ENCODE assay signal across 10 cellular contexts in the genomic region with DNA sequence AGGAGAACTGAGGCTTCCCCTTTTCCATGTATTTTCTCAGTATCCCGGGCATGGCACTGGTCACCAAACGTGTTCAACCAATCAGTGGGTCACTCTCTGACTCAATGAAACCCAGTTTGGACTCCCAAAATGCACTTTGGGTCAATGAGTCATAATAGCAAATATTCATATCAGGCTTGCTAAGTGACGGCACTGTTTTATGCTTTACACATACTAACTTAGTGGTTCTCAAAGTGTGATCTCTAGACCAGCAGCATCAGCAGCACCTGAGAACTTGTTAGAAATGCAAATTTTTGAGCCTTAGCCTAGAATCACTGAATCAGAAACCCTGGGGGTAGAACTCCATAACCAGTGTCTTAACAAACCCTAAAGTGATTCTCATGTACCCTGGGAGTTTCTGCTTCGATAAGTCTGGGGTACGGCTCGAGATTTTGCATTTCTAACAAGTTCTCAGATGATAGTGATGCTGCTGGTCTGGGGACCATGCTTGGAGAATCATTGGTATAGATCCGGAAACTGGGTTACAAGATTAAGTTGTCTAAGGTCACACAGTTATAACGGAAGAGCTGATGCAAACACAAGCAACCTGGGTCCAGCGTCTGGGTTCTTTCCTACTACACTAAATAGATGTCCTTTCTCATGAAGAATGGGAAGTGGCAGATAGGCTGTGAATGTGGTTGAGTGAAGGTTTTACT. TPM values are rescaled to one million over a fixed set of nuclear protein-coding genes. Genes with fewer than 3 reads are reported as not detected.
DNase-seq lines count a peak whose midpoint lies in the region; ATAC-seq, FAIRE-seq and TF ChIP-seq lines count a peak whose summit lies in the region.
"Had no signal": no experiment of that assay in that cellular context is flagged by ENCODE, and none has a peak within 500 bp of the region (broad histone marks: within the 10 kb centered on the region; RNA-seq: fewer than 3 reads in every experiment).

No MANE protein-coding gene starts in this region.

- H3K4me3 ChIP-seq in CD8-positive, alpha-beta memory T cell (ENCODE audit: low read length), result no peak overlapping the region

- H3K27me3 Mint-ChIP-seq in CD8-positive, alpha-beta memory T cell, result no peaks in the 10 kb centered on the region
- peaks cover 4% of the 10 kb centered on the region for H3K27me3 Mint-ChIP-seq in activated naive CD4-positive, alpha-beta T cell treated with anti-CD3 and anti-CD28 coated beads, Interleukin-2, amount 10 ng/mL, durations not matched to agents 7 days and 5 days

- no peaks in the 10 kb centered on the region for H3K27me3 ChIP-seq in CD8-positive, alpha-beta memory T cell (ENCODE audit: insufficient read depth, low read length, poor library complexity, severe bottlenecking)

- FAIRE-seq in D721Med (lab: Jason Lieb, UNC) (no peak), RCC 7860 (lab: Jason Lieb, UNC) (no peak)
- FAIRE-seq: endothelial cell of umbilical vein had no signal

- H3K4me1 ChIP-seq in CD8-positive, alpha-beta memory T cell (ENCODE audit: insufficient read depth, low read length), result peaks cover 62% of the 10 kb centered on the region

- H3K27ac ChIP-seq in CD8-positive, alpha-beta memory T cell (ENCODE audit: low read depth, low read length), result peak overlapping the region; percentile 55

- no peaks in the 10 kb centered on the region for H3K9me3 Mint-ChIP-seq in CD8-positive, alpha-beta memory T cell
- H3K9me3 Mint-ChIP-seq in activated naive CD4-positive, alpha-beta T cell treated with anti-CD3 and anti-CD28 coated beads, Interleukin-2, amount 10 ng/mL, durations not matched to agents 7 days and 5 days, result no peaks in the 10 kb centered on the region

- POLR2A ChIA-PET in CD8-positive, alpha-beta memory T cell (lab: Charles Lee), result interaction anchor here (0.5 to 1.3 kb wide), 3 partner anchors 26 to 73 kb away, joined by 3 to 6 read pairs (median 4); no protein-coding TSS in a partner anchor

- H3K36me3 Mint-ChIP-seq in CD8-positive, alpha-beta memory T cell, result no peaks in the 10 kb centered on the region
- H3K36me3 Mint-ChIP-seq in activated naive CD4-positive, alpha-beta T cell treated with anti-CD3 and anti-CD28 coated beads, Interleukin-2, amount 10 ng/mL, durations not matched to agents 7 days and 5 days, result peaks cover under 1% of the 10 kb centered on the region

- H3K27ac Mint-ChIP-seq in CD8-positive, alpha-beta memory T cell, result peak overlapping the region; percentile 76 to 98 (median 94)
- H3K27ac Mint-ChIP-seq in activated naive CD4-positive, alpha-beta T cell treated with anti-CD3 and anti-CD28 coated beads, Interleukin-2, amount 10 ng/mL, durations not matched to agents 7 days and 5 days, result peak overlapping the region; percentile 82

- CTCF ChIA-PET in CD8-positive, alpha-beta memory T cell (lab: Charles Lee), result interaction anchor here (0.8 to 1.3 kb wide), 3 partner anchors 45 to 79 kb away, joined by 3 read pairs; no protein-coding TSS in a partner anchor
- CTCF ChIA-PET in activated naive CD4-positive, alpha-beta T cell treated with anti-CD3 and anti-CD28 coated beads, Interleukin-2, amount 10 ng/mL, durations not matched to agents 7 days and 5 days (lab: Charles Lee), result interaction anchor here (0.6 to 1.0 kb wide), 2 partner anchors 35 to 82 kb away, joined by 3 to 4 read pairs; no protein-coding TSS in a partner anchor

- H3K9me3 ChIP-seq in CD8-positive, alpha-beta memory T cell (ENCODE audit: low read length), result no peaks in the 10 kb centered on the region

- no peaks in the 10 kb centered on the region for H3K36me3 ChIP-seq in CD8-positive, alpha-beta memory T cell (ENCODE audit: insufficient read depth, low read length)

- H3K4me3 Mint-ChIP-seq in CD8-positive, alpha-beta memory T cell, result peak overlapping the region; percentile 11 to 71 (median 54)
- no peak overlapping the region for H3K4me3 Mint-ChIP-seq in activated naive CD4-positive, alpha-beta T cell treated with anti-CD3 and anti-CD28 coated beads, Interleukin-2, amount 10 ng/mL, durations not matched to agents 7 days and 5 days

- peak in 1 of 5 donors; percentile 57 for DNase-seq in CD8-positive, alpha-beta memory T cell
- peak; percentile 38 for DNase-seq in GM19240 (ENCODE audit: insufficient read length, low spot score)
- DNase-seq in activated naive CD4-positive, alpha-beta T cell treated with anti-CD3 and anti-CD28 coated beads, Interleukin-2, amount 10 ng/mL, durations not matched to agents 7 days and 5 days, result no peak
- no peak for DNase-seq in DMS153 (lab: John Stamatoyannopoulos, UW)
- DNase-seq in D721Med (ENCODE audit: insufficient read length, low spot score), result no peak
- no peak for DNase-seq in RCC 7860 (ENCODE audit: low spot score)
- no peak for DNase-seq in amniotic stem cell (lab: John Stamatoyannopoulos, UW)

- ATAC-seq in HG03103 (IDR thresholded peaks at IDR 0.05; ENCODE audit: low read depth, unreplicated experiment), result peak; percentile 47
- ATAC-seq: SK-N-SH treated with all-trans-retinoic acid at 6 μM for 48 hours had no signal

- peaks cover 59 to 78% (median 74%) of the 10 kb centered on the region in 3 donors for H3K4me1 Mint-ChIP-seq in CD8-positive, alpha-beta memory T cell
- peaks cover 71% of the 10 kb centered on the region for H3K4me1 Mint-ChIP-seq in activated naive CD4-positive, alpha-beta T cell treated with anti-CD3 and anti-CD28 coated beads, Interleukin-2, amount 10 ng/mL, durations not matched to agents 7 days and 5 days

- TF ChIP-seq CTCF in D721Med (IDR thresholded peaks at IDR 0.05; ENCODE audit: insufficient read depth, missing control alignments), result no peak

RNA-seq across cellular contexts. Expression of a gene that starts 35.6 kb away (rescaled TPM):
- 100 to 1,000 TPM; 405 to 411 TPM for total RNA-seq in CD8-positive, alpha-beta memory T cell
- polyA plus RNA-seq in CD8-positive, alpha-beta memory T cell, result 386 TPM
